Comparison of ENCODE assay signal across 9 cellular contexts in the genomic region with DNA sequence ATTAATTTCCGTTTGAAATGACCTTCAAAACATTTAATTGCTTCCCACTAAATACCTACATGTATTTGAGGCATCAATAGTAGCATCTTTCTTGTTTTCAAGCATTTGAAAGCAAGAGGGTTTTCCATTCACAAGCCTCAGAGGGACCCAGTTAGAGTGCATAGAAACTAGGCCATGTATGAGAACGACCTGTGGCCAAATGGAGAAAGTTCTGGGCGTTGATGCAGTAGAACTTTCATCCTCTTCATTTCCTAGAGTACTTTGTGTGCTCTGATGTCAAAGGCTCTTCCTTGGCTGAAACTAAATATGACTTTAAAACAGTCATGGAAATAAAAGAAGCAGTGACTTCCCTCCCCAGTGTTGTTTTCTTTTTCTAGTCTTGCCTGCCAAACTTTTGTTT. TPM values are rescaled to one million over a fixed set of nuclear protein-coding genes. Genes with fewer than 3 reads are reported as not detected.
DNase-seq lines count a peak whose midpoint lies in the region; ATAC-seq and TF ChIP-seq lines count a peak whose summit lies in the region.
"Had no signal": no experiment of that assay in that cellular context is flagged by ENCODE, and none has a peak within 500 bp of the region (broad histone marks: within the 10 kb centered on the region; RNA-seq: fewer than 3 reads in every experiment).

No MANE protein-coding gene starts in this region.

- peaks cover 36% of the 10 kb centered on the region for H3K4me1 Mint-ChIP-seq in nephron

- intact Hi-C loops in cardiac septum (cut with DNase I) (loop anchor here (5.0 to 10.0 kb wide), 2 partner anchors 99 to 681 kb away; partner anchors contain the start of genes JKAMP and L3HYPDH), ascending aorta (cut with DNase I) (loop anchor here (5.0 to 10.0 kb wide), 4 partner anchors 104 to 1109 kb away; no protein-coding TSS in a partner anchor), uterus (cut with DNase I; ENCODE audit: low total_unique reads) (loop anchor here (10.0 kb wide), 1 partner anchor 71 kb away; the partner anchor contains the start of gene PCNX4)

- H3K4me3 Mint-ChIP-seq in nephron = peak overlapping the region; percentile 78 to 90 (median 87)

- H3K36me3 Mint-ChIP-seq in nephron (ENCODE audit: low read depth) = peaks cover 8% of the 10 kb centered on the region

- peaks cover under 1% of the 10 kb centered on the region for H3K9me3 Mint-ChIP-seq in nephron

- TF ChIP-seq CTCF in right atrium auricular region (IDR thresholded peaks at IDR 0.05) = no peak
- no peak for TF ChIP-seq CTCF in ascending aorta (IDR thresholded peaks at IDR 0.05)
- TF ChIP-seq CTCF in nephron (IDR thresholded peaks at IDR 0.05; ENCODE audit: unreplicated experiment in 3 of 3) = no peak
- TF ChIP-seq CTCF in uterus (IDR thresholded peaks at IDR 0.05) = no peak

- H3K27ac ChIP-seq in right atrium auricular region = peak overlapping the region; percentile 92 to 96
- H3K27ac ChIP-seq in ascending aorta = peak overlapping the region; percentile 93 to 97
- H3K27ac ChIP-seq in uterus = peak overlapping the region; percentile 87 to 95

- H3K27me3 ChIP-seq in right atrium auricular region (no peaks in the 10 kb centered on the region), ascending aorta (no peaks in the 10 kb centered on the region), uterus (no peaks in the 10 kb centered on the region)

- H3K27me3 Mint-ChIP-seq in nephron (ENCODE audit: low read depth) = no peaks in the 10 kb centered on the region

- DNase-seq in right atrium auricular region (ENCODE audit: low spot score) (no peak), cardiac septum (ENCODE audit: low spot score) (no peak), ascending aorta (ENCODE audit: low spot score in 2 of 2) (no peak), uterus (peak in 1 of 2 donors; percentile 16), COLO829 (ENCODE audit: low spot score) (no peak)
- DNase-seq: Right ventricle myocardium superior had no signal

- H3K36me3 ChIP-seq in right atrium auricular region (no peaks in the 10 kb centered on the region), ascending aorta (no peaks in the 10 kb centered on the region), uterus (no peaks in the 10 kb centered on the region)

- ATAC-seq in HG02678 (IDR thresholded peaks at IDR 0.05; ENCODE audit: unreplicated experiment) (no peak), GM21786 (IDR thresholded peaks at IDR 0.05; ENCODE audit: unreplicated experiment) (no peak)

- no peaks in the 10 kb centered on the region for H3K9me3 ChIP-seq in right atrium auricular region
- H3K9me3 ChIP-seq in ascending aorta = no peaks in the 10 kb centered on the region
- no peaks in the 10 kb centered on the region for H3K9me3 ChIP-seq in uterus

- H3K4me1 ChIP-seq in right atrium auricular region = peaks cover 0 to 25% of the 10 kb centered on the region in 2 donors
- peaks cover 0 to 20% of the 10 kb centered on the region in 2 donors for H3K4me1 ChIP-seq in ascending aorta
- H3K4me1 ChIP-seq in uterus = no peaks in the 10 kb centered on the region

- peak overlapping the region; percentile 84 to 98 (median 84) for H3K27ac Mint-ChIP-seq in nephron

- no peak for TF ChIP-seq POLR2A in uterus (IDR thresholded peaks at IDR 0.05)

- no peak overlapping the region for H3K4me3 ChIP-seq in right atrium auricular region
- H3K4me3 ChIP-seq in ascending aorta = peak overlapping the region; percentile 20 to 92
- peak overlapping the region in 1 of 2 donors; percentile 59 for H3K4me3 ChIP-seq in uterus

RNA-seq across cellular contexts. Expression of gene DHRS7, which starts 0.9 kb away (rescaled TPM):
- total RNA-seq in right atrium auricular region (10 to 100 TPM; 57.6 to 71.8 TPM), cardiac septum (36.8 TPM), ascending aorta (34.8 TPM), uterus (100 to 1,000 TPM in 2 of 4 donors, 10 to 100 TPM in 2; 64.5 to 108 (median 91.2) TPM)

Comparison
In these comparisons a context has a peak if more than half of its experiments do, and no peak if none do; other contexts are left out.
1. H3K4me3 ChIP-seq: peak in ascending aorta (2 of 2); none in right atrium auricular region (0 of 2).
2. Peak in every context shown above with its lines, with median percentiles within 50 percentile points of each other: H3K27ac ChIP-seq.